In genomic region chr11:77171885-77172665, GRCh38 we compare ENCODE assay signal across 1 cellular context.
TF ChIP-seq lines count a peak whose summit lies in the region.

No MANE protein-coding gene starts in this region.

TF ChIP-seq in HepG2, 621 proteins besides CTCF, POLR2A, EP300 and RAD21 (continued from another document and continues in another):
- TF ChIP-seq HMGXB3 (CRISPR knock-in tag; IDR thresholded peaks at IDR 0.05; ENCODE audit: borderline replicate concordance) (no peak), MAX (IDR thresholded peaks at IDR 0.05) (no peak), PLSCR1 (CRISPR knock-in tag; IDR thresholded peaks at IDR 0.05; ENCODE audit: borderline replicate concordance) (no peak), ZBTB40 (IDR thresholded peaks at IDR 0.05) (no peak), ZBTB40 (CRISPR knock-in tag; IDR thresholded peaks at IDR 0.05) (no peak), SKIL (CRISPR knock-in tag; IDR thresholded peaks at IDR 0.05; ENCODE audit: borderline replicate concordance) (no peak), CHD2 (IDR thresholded peaks at IDR 0.05; ENCODE audit: low read depth, low read length) (no peak), ZNF431 (CRISPR knock-in tag; IDR thresholded peaks at IDR 0.05; ENCODE audit: borderline replicate concordance, low read depth) (no peak), ZMYM2 (CRISPR knock-in tag; IDR thresholded peaks at IDR 0.05) (no peak), PATZ1 (CRISPR knock-in tag; IDR thresholded peaks at IDR 0.05) (peak; percentile 35; the same call in 1 of the 2 replicates), ZNF280B (CRISPR knock-in tag; IDR thresholded peaks at IDR 0.05; ENCODE audit: borderline replicate concordance) (no peak; the same call in 1 of the 2 replicates), NCOR1 (IDR thresholded peaks at IDR 0.05; ENCODE audit: borderline replicate concordance, low read length) (no peak), ASH2L (IDR thresholded peaks at IDR 0.05; ENCODE audit: insufficient read length, low read depth, low read length) (no peak), ZNF737 (CRISPR knock-in tag; IDR thresholded peaks at IDR 0.05; ENCODE audit: borderline replicate concordance) (no peak), MATR3 (CRISPR knock-in tag; IDR thresholded peaks at IDR 0.05) (no peak), PCBP2 (optimal IDR thresholded peaks at IDR 0.05; ENCODE audit: low read depth, low read length, poor library complexity, severe bottlenecking) (no peak), POGK (CRISPR knock-in tag; conservative IDR thresholded peaks at IDR 0.05) (no peak), ZBTB7B (CRISPR knock-in tag; IDR thresholded peaks at IDR 0.05) (no peak), ZNF781 (CRISPR knock-in tag; IDR thresholded peaks at IDR 0.05; ENCODE audit: borderline replicate concordance, not compliant biosample characterization) (no peak), HNRNPUL1 (IDR thresholded peaks at IDR 0.05; ENCODE audit: low read depth, low read length) (no peak), MLLT10 (CRISPR knock-in tag; IDR thresholded peaks at IDR 0.05) (no peak), ZNF235 (CRISPR knock-in tag; IDR thresholded peaks at IDR 0.05; ENCODE audit: borderline replicate concordance) (no peak), ZNF251 (CRISPR knock-in tag; IDR thresholded peaks at IDR 0.05) (no peak), SP5 (CRISPR knock-in tag; IDR thresholded peaks at IDR 0.05; ENCODE audit: borderline replicate concordance, low read depth) (peak; percentile 92), ZFP1 (CRISPR knock-in tag; IDR thresholded peaks at IDR 0.05) (no peak), ZNF580 (CRISPR knock-in tag; IDR thresholded peaks at IDR 0.05; ENCODE audit: borderline replicate concordance, low read depth) (peak; percentile 21; the same call in 1 of the 2 replicates)
